In the genomic region with DNA sequence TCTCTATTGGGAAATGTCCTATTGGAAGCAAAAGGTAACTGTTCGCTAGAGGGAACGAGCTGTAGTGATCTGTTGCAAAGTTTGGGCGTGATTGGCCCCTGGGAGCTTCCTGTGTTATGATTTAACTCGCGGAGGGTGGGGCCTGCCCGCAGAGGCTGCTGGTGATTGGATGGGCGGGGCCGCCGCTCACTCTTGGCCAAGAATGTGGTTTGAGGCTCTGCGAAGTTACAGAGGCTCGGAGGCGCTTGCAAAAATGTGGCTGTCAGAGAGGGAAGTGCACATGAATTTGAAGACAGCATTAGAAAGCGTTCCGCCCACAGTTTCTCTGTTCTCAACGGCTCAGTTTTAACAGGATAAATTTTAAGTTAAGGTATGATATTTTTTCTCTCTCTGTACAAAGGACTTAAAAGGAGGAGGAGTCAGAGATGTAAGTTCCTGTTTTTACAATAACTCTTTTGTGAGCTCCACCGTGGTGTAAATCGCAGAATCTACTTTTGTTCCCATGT, we compare ENCODE assay signal across 1 cellular context.
A peak's percentile ranks its signal among the peaks of the same experiment; 100 is the strongest.
TF ChIP-seq lines count a peak whose summit lies in the region.

No MANE protein-coding gene starts in this region.

TF ChIP-seq in GM12878, 131 proteins besides CTCF, POLR2A, EP300 and RAD21 (continued from another document and continues in another):
- TF ChIP-seq, protein P1, sequence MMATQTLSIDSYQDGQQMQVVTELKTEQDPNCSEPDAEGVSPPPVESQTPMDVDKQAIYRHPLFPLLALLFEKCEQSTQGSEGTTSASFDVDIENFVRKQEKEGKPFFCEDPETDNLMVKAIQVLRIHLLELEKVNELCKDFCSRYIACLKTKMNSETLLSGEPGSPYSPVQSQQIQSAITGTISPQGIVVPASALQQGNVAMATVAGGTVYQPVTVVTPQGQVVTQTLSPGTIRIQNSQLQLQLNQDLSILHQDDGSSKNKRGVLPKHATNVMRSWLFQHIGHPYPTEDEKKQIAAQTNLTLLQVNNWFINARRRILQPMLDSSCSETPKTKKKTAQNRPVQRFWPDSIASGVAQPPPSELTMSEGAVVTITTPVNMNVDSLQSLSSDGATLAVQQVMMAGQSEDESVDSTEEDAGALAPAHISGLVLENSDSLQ (IDR thresholded peaks at IDR 0.05), result peak; percentile 99
- TF ChIP-seq SMC3 (IDR thresholded peaks at IDR 0.05; ENCODE audit: borderline replicate concordance, low read length) (no peak), CBFB (IDR thresholded peaks at IDR 0.05; ENCODE audit: low read depth) (peak; percentile 71), MTA3 (IDR thresholded peaks at IDR 0.05; ENCODE audit: borderline replicate concordance, low read length) (no peak), IKZF1 (conservative IDR thresholded peaks at IDR 0.05) (no peak; the same call in none of the 2 replicates), CBX5 (IDR thresholded peaks at IDR 0.05; ENCODE audit: low read depth) (peak; percentile 90; the same call in 1 of the 2 replicates), GABPA (IDR thresholded peaks at IDR 0.05; ENCODE audit: low read depth) (peak; percentile 46; the same call in 1 of the 2 replicates), CBX3 (IDR thresholded peaks at IDR 0.05; ENCODE audit: borderline replicate concordance, low read depth) (no peak), SUPT20H (IDR thresholded peaks at IDR 0.05; ENCODE audit: borderline replicate concordance, control insufficient read depth, low read depth, low read length) (no peak), PML (IDR thresholded peaks at IDR 0.05; ENCODE audit: low read length) (peak; percentile 77), MEF2A (IDR thresholded peaks at IDR 0.05; ENCODE audit: insufficient read depth, low read depth, low read length) (0 out of 2 replicates have a peak, but pooled peaks have one; percentile 25), ZNF274 (IDR thresholded peaks at IDR 0.05; ENCODE audit: insufficient read depth, insufficient read length) (no peak), MXI1 (IDR thresholded peaks at IDR 0.05; ENCODE audit: low read depth, low read length) (peak; percentile 67; the same call in 1 of the 2 replicates), MYC (IDR thresholded peaks at IDR 0.05; ENCODE audit: insufficient read depth, insufficient read length, insufficient replicate concordance, low read length, severe bottlenecking) (no peak), EZH2 (IDR thresholded peaks at IDR 0.05; ENCODE audit: borderline replicate concordance, control insufficient read depth, low read depth, low read length) (no peak), NRF1 (conservative IDR thresholded peaks at IDR 0.05; ENCODE audit: low read depth, low read length) (no peak), CREB1 (IDR thresholded peaks at IDR 0.05; ENCODE audit: low read depth) (peak; percentile 62), YBX1 (IDR thresholded peaks at IDR 0.05) (no peak), TCF3 (IDR thresholded peaks at IDR 0.05; ENCODE audit: borderline replicate concordance, insufficient read depth, low read depth, low read length) (no peak), TAF1 (IDR thresholded peaks at IDR 0.05; ENCODE audit: borderline replicate concordance, low read depth, low read length) (peak; percentile 67; the same call in 1 of the 2 replicates), CHD1 (IDR thresholded peaks at IDR 0.05; ENCODE audit: low read depth, low read length) (no peak), ZBED1 (IDR thresholded peaks at IDR 0.05; ENCODE audit: borderline replicate concordance) (no peak), CHD4 (IDR thresholded peaks at IDR 0.05) (no peak), POLR2AphosphoS2 (IDR thresholded peaks at IDR 0.05; ENCODE audit: low read depth, low read length) (peak; percentile 81; the same call in 1 of the 2 replicates), CREM (IDR thresholded peaks at IDR 0.05; ENCODE audit: low read depth) (peak; percentile 36; the same call in 1 of the 2 replicates), RFX5 (IDR thresholded peaks at IDR 0.05; ENCODE audit: low read depth, low read length) (no peak), SIX5 (IDR thresholded peaks at IDR 0.05; ENCODE audit: low read depth, low read length, severe bottlenecking) (no peak), BRCA1 (IDR thresholded peaks at IDR 0.05; ENCODE audit: low read depth, low read length) (no peak), SPI1 (IDR thresholded peaks at IDR 0.05; ENCODE audit: borderline replicate concordance, insufficient read depth, low read depth, low read length) (peak; percentile 80), NBN (IDR thresholded peaks at IDR 0.05) (peak; percentile 81), CEBPB (IDR thresholded peaks at IDR 0.05; ENCODE audit: borderline replicate concordance in 1 of 2, low read depth in 2 of 2, low read length in 2 of 2) (no peak), CHD2 (IDR thresholded peaks at IDR 0.05; ENCODE audit: borderline replicate concordance, low read depth, low read length) (peak; percentile 56; the same call in 1 of the 2 replicates), KDM1A (IDR thresholded peaks at IDR 0.05; ENCODE audit: borderline replicate concordance) (no peak), BCL11A (IDR thresholded peaks at IDR 0.05; ENCODE audit: low read depth, low read length) (no peak), SREBF1 (IDR thresholded peaks at IDR 0.05; ENCODE audit: low read length) (no peak), POLR2AphosphoS5 (IDR thresholded peaks at IDR 0.05; ENCODE audit: low read length) (peak; percentile 86), DPF2 (IDR thresholded peaks at IDR 0.05) (peak; percentile 90), PAX8 (IDR thresholded peaks at IDR 0.05) (no peak), ZNF384 (IDR thresholded peaks at IDR 0.05; ENCODE audit: borderline replicate concordance, low read depth, low read length) (no peak)
- TF ChIP-seq, protein P2, sequence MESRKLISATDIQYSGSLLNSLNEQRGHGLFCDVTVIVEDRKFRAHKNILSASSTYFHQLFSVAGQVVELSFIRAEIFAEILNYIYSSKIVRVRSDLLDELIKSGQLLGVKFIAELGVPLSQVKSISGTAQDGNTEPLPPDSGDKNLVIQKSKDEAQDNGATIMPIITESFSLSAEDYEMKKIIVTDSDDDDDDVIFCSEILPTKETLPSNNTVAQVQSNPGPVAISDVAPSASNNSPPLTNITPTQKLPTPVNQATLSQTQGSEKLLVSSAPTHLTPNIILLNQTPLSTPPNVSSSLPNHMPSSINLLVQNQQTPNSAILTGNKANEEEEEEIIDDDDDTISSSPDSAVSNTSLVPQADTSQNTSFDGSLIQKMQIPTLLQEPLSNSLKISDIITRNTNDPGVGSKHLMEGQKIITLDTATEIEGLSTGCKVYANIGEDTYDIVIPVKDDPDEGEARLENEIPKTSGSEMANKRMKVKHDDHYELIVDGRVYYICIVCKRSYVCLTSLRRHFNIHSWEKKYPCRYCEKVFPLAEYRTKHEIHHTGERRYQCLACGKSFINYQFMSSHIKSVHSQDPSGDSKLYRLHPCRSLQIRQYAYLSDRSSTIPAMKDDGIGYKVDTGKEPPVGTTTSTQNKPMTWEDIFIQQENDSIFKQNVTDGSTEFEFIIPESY (IDR thresholded peaks at IDR 0.05), result no peak
- TF ChIP-seq, protein P3, sequence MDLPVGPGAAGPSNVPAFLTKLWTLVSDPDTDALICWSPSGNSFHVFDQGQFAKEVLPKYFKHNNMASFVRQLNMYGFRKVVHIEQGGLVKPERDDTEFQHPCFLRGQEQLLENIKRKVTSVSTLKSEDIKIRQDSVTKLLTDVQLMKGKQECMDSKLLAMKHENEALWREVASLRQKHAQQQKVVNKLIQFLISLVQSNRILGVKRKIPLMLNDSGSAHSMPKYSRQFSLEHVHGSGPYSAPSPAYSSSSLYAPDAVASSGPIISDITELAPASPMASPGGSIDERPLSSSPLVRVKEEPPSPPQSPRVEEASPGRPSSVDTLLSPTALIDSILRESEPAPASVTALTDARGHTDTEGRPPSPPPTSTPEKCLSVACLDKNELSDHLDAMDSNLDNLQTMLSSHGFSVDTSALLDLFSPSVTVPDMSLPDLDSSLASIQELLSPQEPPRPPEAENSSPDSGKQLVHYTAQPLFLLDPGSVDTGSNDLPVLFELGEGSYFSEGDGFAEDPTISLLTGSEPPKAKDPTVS (IDR thresholded peaks at IDR 0.05; ENCODE audit: low read depth, low read length), result no peak
- TF ChIP-seq, protein P4, sequence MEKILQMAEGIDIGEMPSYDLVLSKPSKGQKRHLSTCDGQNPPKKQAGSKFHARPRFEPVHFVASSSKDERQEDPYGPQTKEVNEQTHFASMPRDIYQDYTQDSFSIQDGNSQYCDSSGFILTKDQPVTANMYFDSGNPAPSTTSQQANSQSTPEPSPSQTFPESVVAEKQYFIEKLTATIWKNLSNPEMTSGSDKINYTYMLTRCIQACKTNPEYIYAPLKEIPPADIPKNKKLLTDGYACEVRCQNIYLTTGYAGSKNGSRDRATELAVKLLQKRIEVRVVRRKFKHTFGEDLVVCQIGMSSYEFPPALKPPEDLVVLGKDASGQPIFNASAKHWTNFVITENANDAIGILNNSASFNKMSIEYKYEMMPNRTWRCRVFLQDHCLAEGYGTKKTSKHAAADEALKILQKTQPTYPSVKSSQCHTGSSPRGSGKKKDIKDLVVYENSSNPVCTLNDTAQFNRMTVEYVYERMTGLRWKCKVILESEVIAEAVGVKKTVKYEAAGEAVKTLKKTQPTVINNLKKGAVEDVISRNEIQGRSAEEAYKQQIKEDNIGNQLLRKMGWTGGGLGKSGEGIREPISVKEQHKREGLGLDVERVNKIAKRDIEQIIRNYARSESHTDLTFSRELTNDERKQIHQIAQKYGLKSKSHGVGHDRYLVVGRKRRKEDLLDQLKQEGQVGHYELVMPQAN (conservative IDR thresholded peaks at IDR 0.05), result peak; percentile 54
- TF ChIP-seq, protein P5, sequence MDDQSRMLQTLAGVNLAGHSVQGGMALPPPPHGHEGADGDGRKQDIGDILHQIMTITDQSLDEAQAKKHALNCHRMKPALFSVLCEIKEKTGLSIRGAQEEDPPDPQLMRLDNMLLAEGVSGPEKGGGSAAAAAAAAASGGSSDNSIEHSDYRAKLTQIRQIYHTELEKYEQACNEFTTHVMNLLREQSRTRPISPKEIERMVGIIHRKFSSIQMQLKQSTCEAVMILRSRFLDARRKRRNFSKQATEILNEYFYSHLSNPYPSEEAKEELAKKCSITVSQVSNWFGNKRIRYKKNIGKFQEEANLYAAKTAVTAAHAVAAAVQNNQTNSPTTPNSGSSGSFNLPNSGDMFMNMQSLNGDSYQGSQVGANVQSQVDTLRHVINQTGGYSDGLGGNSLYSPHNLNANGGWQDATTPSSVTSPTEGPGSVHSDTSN (IDR thresholded peaks at IDR 0.05; ENCODE audit: insufficient replicate concordance, low read depth, low read length), result peak; percentile 94
- TF ChIP-seq, protein P6, sequence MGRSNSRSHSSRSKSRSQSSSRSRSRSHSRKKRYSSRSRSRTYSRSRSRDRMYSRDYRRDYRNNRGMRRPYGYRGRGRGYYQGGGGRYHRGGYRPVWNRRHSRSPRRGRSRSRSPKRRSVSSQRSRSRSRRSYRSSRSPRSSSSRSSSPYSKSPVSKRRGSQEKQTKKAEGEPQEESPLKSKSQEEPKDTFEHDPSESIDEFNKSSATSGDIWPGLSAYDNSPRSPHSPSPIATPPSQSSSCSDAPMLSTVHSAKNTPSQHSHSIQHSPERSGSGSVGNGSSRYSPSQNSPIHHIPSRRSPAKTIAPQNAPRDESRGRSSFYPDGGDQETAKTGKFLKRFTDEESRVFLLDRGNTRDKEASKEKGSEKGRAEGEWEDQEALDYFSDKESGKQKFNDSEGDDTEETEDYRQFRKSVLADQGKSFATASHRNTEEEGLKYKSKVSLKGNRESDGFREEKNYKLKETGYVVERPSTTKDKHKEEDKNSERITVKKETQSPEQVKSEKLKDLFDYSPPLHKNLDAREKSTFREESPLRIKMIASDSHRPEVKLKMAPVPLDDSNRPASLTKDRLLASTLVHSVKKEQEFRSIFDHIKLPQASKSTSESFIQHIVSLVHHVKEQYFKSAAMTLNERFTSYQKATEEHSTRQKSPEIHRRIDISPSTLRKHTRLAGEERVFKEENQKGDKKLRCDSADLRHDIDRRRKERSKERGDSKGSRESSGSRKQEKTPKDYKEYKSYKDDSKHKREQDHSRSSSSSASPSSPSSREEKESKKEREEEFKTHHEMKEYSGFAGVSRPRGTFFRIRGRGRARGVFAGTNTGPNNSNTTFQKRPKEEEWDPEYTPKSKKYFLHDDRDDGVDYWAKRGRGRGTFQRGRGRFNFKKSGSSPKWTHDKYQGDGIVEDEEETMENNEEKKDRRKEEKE (IDR thresholded peaks at IDR 0.05), result no peak
- TF ChIP-seq, protein P7, sequence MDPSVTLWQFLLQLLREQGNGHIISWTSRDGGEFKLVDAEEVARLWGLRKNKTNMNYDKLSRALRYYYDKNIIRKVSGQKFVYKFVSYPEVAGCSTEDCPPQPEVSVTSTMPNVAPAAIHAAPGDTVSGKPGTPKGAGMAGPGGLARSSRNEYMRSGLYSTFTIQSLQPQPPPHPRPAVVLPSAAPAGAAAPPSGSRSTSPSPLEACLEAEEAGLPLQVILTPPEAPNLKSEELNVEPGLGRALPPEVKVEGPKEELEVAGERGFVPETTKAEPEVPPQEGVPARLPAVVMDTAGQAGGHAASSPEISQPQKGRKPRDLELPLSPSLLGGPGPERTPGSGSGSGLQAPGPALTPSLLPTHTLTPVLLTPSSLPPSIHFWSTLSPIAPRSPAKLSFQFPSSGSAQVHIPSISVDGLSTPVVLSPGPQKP (IDR thresholded peaks at IDR 0.05; ENCODE audit: low read depth, low read length), result no peak
- TF ChIP-seq, protein P8, sequence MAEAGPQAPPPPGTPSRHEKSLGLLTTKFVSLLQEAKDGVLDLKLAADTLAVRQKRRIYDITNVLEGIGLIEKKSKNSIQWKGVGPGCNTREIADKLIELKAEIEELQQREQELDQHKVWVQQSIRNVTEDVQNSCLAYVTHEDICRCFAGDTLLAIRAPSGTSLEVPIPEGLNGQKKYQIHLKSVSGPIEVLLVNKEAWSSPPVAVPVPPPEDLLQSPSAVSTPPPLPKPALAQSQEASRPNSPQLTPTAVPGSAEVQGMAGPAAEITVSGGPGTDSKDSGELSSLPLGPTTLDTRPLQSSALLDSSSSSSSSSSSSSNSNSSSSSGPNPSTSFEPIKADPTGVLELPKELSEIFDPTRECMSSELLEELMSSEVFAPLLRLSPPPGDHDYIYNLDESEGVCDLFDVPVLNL (IDR thresholded peaks at IDR 0.05; ENCODE audit: low read depth, low read length), result no peak
